16 cellular contexts compared by ENCODE assay signal in genomic region chr2:240211598-240212424, GRCh38.
"Had no signal": no experiment of that assay in that cellular context is flagged by ENCODE, and none has a peak within 500 bp of the region (broad histone marks: within the 10 kb centered on the region; RNA-seq: fewer than 3 reads in every experiment).

No MANE protein-coding gene starts in this region.

- H3K36me3 Mint-ChIP-seq: naive B cell had no signal

- H3K27me3 Mint-ChIP-seq: naive B cell had no signal

- ATAC-seq: activated T-cell treated with anti-CD3 and anti-CD28 coated beads, Interleukin-2, amount 50 U/mL, for 72 hours had no signal

- H3K27ac ChIP-seq: neutrophil, skin epidermis, transverse colon had no signal

- H3K4me3 Mint-ChIP-seq: activated T-cell treated with anti-CD3 and anti-CD28 coated beads, Interleukin-2, amount 50 U/mL, for 72 hours; naive B cell had no signal

- H3K27ac Mint-ChIP-seq: activated T-cell treated with anti-CD3 and anti-CD28 coated beads, Interleukin-2, amount 50 U/mL, for 72 hours had no signal

- H3K9me3 ChIP-seq: neutrophil, transverse colon had no signal

- H3K36me3 ChIP-seq: neutrophil, transverse colon had no signal

- FAIRE-seq: astrocyte, bronchial epithelial cell, frontal cortex had no signal

- H3K4me1 Mint-ChIP-seq: naive B cell had no signal

- H3K4me3 ChIP-seq: skin epidermis, transverse colon had no signal

- H3K4me1 ChIP-seq: transverse colon had no signal

- DNase-seq: activated CD4-positive, alpha-beta T cell treated with anti-CD3 and anti-CD28 coated beads for 1 hour; activated CD4-positive, alpha-beta T cell treated with anti-CD3 and anti-CD28 coated beads, Interleukin-2, amount 50 U/mL, for 48 hours; activated T-cell treated with anti-CD3 and anti-CD28 coated beads, Interleukin-2, amount 50 U/mL, for 72 hours; dermis blood vessel endothelial cell; naive B cell; retina; stimulated activated CD4-positive, alpha-beta T cell treated with anti-CD3 and anti-CD28 coated beads, Interleukin-4, amount 100 ng/mL, for 24 hours; stimulated activated naive CD4-positive, alpha-beta T cell treated with Interleukin-2 at 50 U/mL for 16 hours; substantia nigra; T-helper 9 cell; transverse colon had no signal

- H3K9me3 Mint-ChIP-seq: activated T-cell treated with anti-CD3 and anti-CD28 coated beads, Interleukin-2, amount 50 U/mL, for 72 hours had no signal

- H3K27me3 ChIP-seq: neutrophil, transverse colon had no signal
